ENCODE assay signal across 9 cellular contexts in genomic region chr17:18490016-18490415, GRCh38. TPM values are rescaled to one million over a fixed set of nuclear protein-coding genes. Genes with fewer than 3 reads are reported as not detected.
"Had no signal": no experiment of that assay in that cellular context is flagged by ENCODE, and none has a peak within 500 bp of the region (broad histone marks: within the 10 kb centered on the region; RNA-seq: fewer than 3 reads in every experiment).

No MANE protein-coding gene starts in this region.

RNA-seq across cellular contexts. Expression of gene LGALS9C, which starts 13.4 kb away (rescaled TPM):
- total RNA-seq: subcutaneous adipose tissue, temporal lobe, thoracic aorta, thyroid gland, tibial nerve, upper lobe of right lung, ureter, urinary bladder, uterus had no signal
